10 cellular contexts compared by ENCODE assay signal in the genomic region with DNA sequence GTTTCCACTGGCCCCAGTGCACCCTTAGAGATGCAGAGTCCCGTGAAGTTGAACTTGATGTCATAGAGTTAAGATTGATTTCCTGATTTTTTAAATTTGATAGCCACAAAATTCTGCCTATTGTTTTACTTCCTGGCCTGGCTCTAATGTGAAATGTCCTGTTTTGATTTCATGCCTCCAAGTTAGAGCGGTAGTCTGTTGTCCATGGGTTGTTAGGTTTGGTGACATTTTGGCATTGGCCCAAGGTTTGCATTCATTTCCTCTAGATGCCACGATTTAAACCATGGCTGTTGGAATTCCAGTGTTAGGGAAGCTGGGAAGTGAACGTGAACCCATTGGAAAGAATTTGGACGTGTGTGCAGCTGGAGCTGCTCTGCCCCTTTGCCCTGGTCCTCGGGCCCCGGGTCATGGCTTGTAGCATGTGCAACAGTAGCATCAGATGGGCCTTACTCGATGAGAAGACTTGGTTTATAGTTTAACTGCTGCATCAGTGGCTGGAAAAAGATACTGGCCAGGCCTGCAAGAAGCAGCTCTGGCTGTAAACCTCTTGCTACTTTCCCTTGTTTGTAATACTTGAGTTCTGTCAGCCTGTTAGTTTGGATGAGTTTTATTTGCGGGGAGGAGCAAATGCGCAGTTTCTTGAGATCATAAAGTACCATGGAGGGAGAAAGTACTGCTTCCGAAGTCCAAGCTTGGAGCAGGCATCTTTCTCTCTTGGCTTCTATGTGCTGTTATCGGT.
A peak's percentile ranks its signal among the peaks of the same experiment; 100 is the strongest.
DNase-seq lines count a peak whose midpoint lies in the region; ATAC-seq and TF ChIP-seq lines count a peak whose summit lies in the region.
"Had no signal": no experiment of that assay in that cellular context is flagged by ENCODE, and none has a peak within 500 bp of the region (broad histone marks: within the 10 kb centered on the region; RNA-seq: fewer than 3 reads in every experiment).

No MANE protein-coding gene starts in this region.

- no peaks in the 10 kb centered on the region for H3K9me3 Mint-ChIP-seq in T-helper 2 cell treated with Interferon-gamma antibody and Interleukin-4, amounts not matched to agents 5 μg/mL and 100 μg/mL, for 36 hours
- peaks cover 4% of the 10 kb centered on the region for H3K9me3 Mint-ChIP-seq in activated CD8-positive, alpha-beta T cell treated with anti-CD3 and anti-CD28 coated beads, Interleukin-2, amount 10 ng/mL, durations not matched to agents 7 days and 5 days (ENCODE audit: insufficient read depth)

- H2AFZ ChIP-seq in hepatocyte = peak overlapping the region; percentile 25

- peaks cover 24% of the 10 kb centered on the region for H3K4me1 Mint-ChIP-seq in T-helper 2 cell treated with Interferon-gamma antibody and Interleukin-4, amounts not matched to agents 5 μg/mL and 100 μg/mL, for 36 hours (ENCODE audit: low read depth)
- peaks cover 28% of the 10 kb centered on the region for H3K4me1 Mint-ChIP-seq in activated CD8-positive, alpha-beta T cell treated with anti-CD3 and anti-CD28 coated beads, Interleukin-2, amount 10 ng/mL, durations not matched to agents 7 days and 5 days (ENCODE audit: low read depth)

- H3K9me2 ChIP-seq in hepatocyte (replicated peaks; ENCODE audit: insufficient read depth) = no peaks in the 10 kb centered on the region

- no peak for ATAC-seq in activated CD8-positive, alpha-beta T cell treated with anti-CD3 and anti-CD28 coated beads, Interleukin-2, amount 10 ng/mL, durations not matched to agents 7 days and 5 days
- ATAC-seq in GM21423 (IDR thresholded peaks at IDR 0.05; ENCODE audit: unreplicated experiment) = no peak

- TF ChIP-seq CTCF in hepatocyte (IDR thresholded peaks at IDR 0.05; ENCODE audit: poor library complexity) = no peak
- no peak for TF ChIP-seq CTCF in spleen (IDR thresholded peaks at IDR 0.05 in 8 of 11, conservative IDR thresholded peaks at IDR 0.05 in 3 of 11)
- no peak for TF ChIP-seq CTCF in RWPE1 (conservative IDR thresholded peaks at IDR 0.05; ENCODE audit: low read depth)

- H3K4me1 ChIP-seq in hepatocyte (ENCODE audit: insufficient read depth) (peaks cover 17% of the 10 kb centered on the region), spleen (peaks cover 0 to 25% (median 13%) of the 10 kb centered on the region in 6 donors)

- 64% methylated on average over 12 of the region's 12 CpGs for WGBS in hepatocyte (ENCODE audit: low lambda C conversion rate, missing lambda C conversion rate)
- WGBS in spleen, 5 donors = 72 to 80% (median 78%) methylated on average over 12 of the region's 12 CpGs

- H3K27ac ChIP-seq in hepatocyte = peak overlapping the region; percentile 12
- H3K27ac ChIP-seq in spleen = peak overlapping the region in 5 of 8 donors; percentile 3 to 71 (median 66)
- H3K27ac ChIP-seq in RWPE1 = no peak overlapping the region

- DNase-seq in T-helper 2 cell treated with Interferon-gamma antibody and Interleukin-4, amounts not matched to agents 5 μg/mL and 100 μg/mL, for 36 hours (ENCODE audit: low spot score) = no peak
- DNase-seq in T-helper 2 cell (no peak), hepatocyte (ENCODE audit: low spot score) (no peak), spleen (no peak), RWPE1 (ENCODE audit: low spot score) (no peak), cerebellar nuclear complex (lab: John Stamatoyannopoulos, UW) (no peak)
- DNase-seq in activated CD8-positive, alpha-beta T cell treated with anti-CD3 and anti-CD28 coated beads, Interleukin-2, amount 10 ng/mL, durations not matched to agents 7 days and 5 days = no peak
- DNase-seq: activated naive CD4-positive, alpha-beta T cell treated with Interleukin-2 at 50 U/mL for 16 hours; NCI-H1436 had no signal

- H3K27me3 Mint-ChIP-seq in T-helper 2 cell treated with Interferon-gamma antibody and Interleukin-4, amounts not matched to agents 5 μg/mL and 100 μg/mL, for 36 hours (ENCODE audit: low read depth) = no peaks in the 10 kb centered on the region
- no peaks in the 10 kb centered on the region for H3K27me3 Mint-ChIP-seq in activated CD8-positive, alpha-beta T cell treated with anti-CD3 and anti-CD28 coated beads, Interleukin-2, amount 10 ng/mL, durations not matched to agents 7 days and 5 days (ENCODE audit: low read depth)

- H3K79me2 ChIP-seq in hepatocyte = no peaks in the 10 kb centered on the region

- no peaks in the 10 kb centered on the region for H4K20me1 ChIP-seq in hepatocyte (ENCODE audit: insufficient read depth, poor library complexity, severe bottlenecking)

- H3K36me3 ChIP-seq in hepatocyte (replicated peaks; ENCODE audit: insufficient read depth, low read depth) (no peaks in the 10 kb centered on the region), spleen (no peaks in the 10 kb centered on the region)

- H3K4me3 Mint-ChIP-seq in T-helper 2 cell treated with Interferon-gamma antibody and Interleukin-4, amounts not matched to agents 5 μg/mL and 100 μg/mL, for 36 hours = peak overlapping the region; percentile 78
- peak overlapping the region; percentile 75 for H3K4me3 Mint-ChIP-seq in activated CD8-positive, alpha-beta T cell treated with anti-CD3 and anti-CD28 coated beads, Interleukin-2, amount 10 ng/mL, durations not matched to agents 7 days and 5 days

- POLR2A ChIA-PET in activated CD8-positive, alpha-beta T cell treated with anti-CD3 and anti-CD28 coated beads, Interleukin-2, amount 10 ng/mL, durations not matched to agents 7 days and 5 days (lab: Charles Lee) = no interaction called here
- POLR2A ChIA-PET in RWPE1 (lab: Yijun Ruan, JAX; ENCODE audit: low non-redundant PET) = no interaction called here

- peaks cover 12% of the 10 kb centered on the region for H3K36me3 Mint-ChIP-seq in T-helper 2 cell treated with Interferon-gamma antibody and Interleukin-4, amounts not matched to agents 5 μg/mL and 100 μg/mL, for 36 hours (ENCODE audit: low read depth)
- H3K36me3 Mint-ChIP-seq in activated CD8-positive, alpha-beta T cell treated with anti-CD3 and anti-CD28 coated beads, Interleukin-2, amount 10 ng/mL, durations not matched to agents 7 days and 5 days (ENCODE audit: low read depth) = peaks cover 8% of the 10 kb centered on the region

- intact Hi-C loops in spleen (cut with DNase I; ENCODE audit: low total_unique reads) = no loop called here

- H3K4me2 ChIP-seq in hepatocyte = peak overlapping the region; percentile 66

- TF ChIP-seq POLR2A in spleen (IDR thresholded peaks at IDR 0.05) = no peak

- peak overlapping the region; percentile 93 for H3K27ac Mint-ChIP-seq in T-helper 2 cell treated with Interferon-gamma antibody and Interleukin-4, amounts not matched to agents 5 μg/mL and 100 μg/mL, for 36 hours
- peak overlapping the region; percentile 98 for H3K27ac Mint-ChIP-seq in activated CD8-positive, alpha-beta T cell treated with anti-CD3 and anti-CD28 coated beads, Interleukin-2, amount 10 ng/mL, durations not matched to agents 7 days and 5 days

- H3K4me3 ChIP-seq in hepatocyte = no peak overlapping the region
- H3K4me3 ChIP-seq in spleen = peak overlapping the region in 1 of 8 donors; percentile 53

- CTCF ChIA-PET in activated CD8-positive, alpha-beta T cell treated with anti-CD3 and anti-CD28 coated beads, Interleukin-2, amount 10 ng/mL, durations not matched to agents 7 days and 5 days (lab: Charles Lee) = interaction anchor here (1.2 kb wide), 1 partner anchor 29 kb away, joined by 3 read pairs; no protein-coding TSS in a partner anchor
- CTCF ChIA-PET in RWPE1 (lab: Yijun Ruan, JAX) = interaction anchor here (0.6 kb wide), 1 partner anchor 622 kb away, joined by 3 read pairs; no protein-coding TSS in a partner anchor

- H3K9me3 ChIP-seq in hepatocyte (ENCODE audit: low read depth) (no peaks in the 10 kb centered on the region), spleen (no peaks in the 10 kb centered on the region)

- H3K27me3 ChIP-seq in hepatocyte = no peaks in the 10 kb centered on the region
- no peaks in the 10 kb centered on the region for H3K27me3 ChIP-seq in spleen (replicated peaks in 1 of 7)
